In genomic region chr7:143490719-143491306, GRCh38 we compare ENCODE assay signal across 9 cellular contexts. TPM values are rescaled to one million over a fixed set of nuclear protein-coding genes. Genes with fewer than 3 reads are reported as not detected.
A peak's percentile ranks its signal among the peaks of the same experiment; 100 is the strongest.
DNase-seq lines count a peak whose midpoint lies in the region; ATAC-seq and TF ChIP-seq lines count a peak whose summit lies in the region.
"Had no signal": no experiment of that assay in that cellular context is flagged by ENCODE, and none has a peak within 500 bp of the region (broad histone marks: within the 10 kb centered on the region; RNA-seq: fewer than 3 reads in every experiment).

No MANE protein-coding gene starts in this region.

- peaks cover 2% of the 10 kb centered on the region for H3K27me3 Mint-ChIP-seq in activated CD8-positive, alpha-beta T cell treated with anti-CD3 and anti-CD28 coated beads, Interleukin-2, amount 10 ng/mL, durations not matched to agents 7 days and 5 days (ENCODE audit: low read depth)

- no peaks in the 10 kb centered on the region for H3K36me3 Mint-ChIP-seq in activated CD8-positive, alpha-beta T cell treated with anti-CD3 and anti-CD28 coated beads, Interleukin-2, amount 10 ng/mL, durations not matched to agents 7 days and 5 days (ENCODE audit: low read depth)

- ATAC-seq in HG02870 (IDR thresholded peaks at IDR 0.05; ENCODE audit: unreplicated experiment) (peak; percentile 49), GM21526 (IDR thresholded peaks at IDR 0.05; ENCODE audit: low FRiP score, unreplicated experiment) (no peak), GM18498 (IDR thresholded peaks at IDR 0.05; ENCODE audit: unreplicated experiment) (no peak), GM21381 (IDR thresholded peaks at IDR 0.05; ENCODE audit: unreplicated experiment) (no peak)
- ATAC-seq in activated CD8-positive, alpha-beta T cell treated with anti-CD3 and anti-CD28 coated beads, Interleukin-2, amount 10 ng/mL, durations not matched to agents 7 days and 5 days = peak; percentile 52

- TF ChIP-seq CTCF in C4-2B (conservative IDR thresholded peaks at IDR 0.05) = peak; percentile 87
- peak; percentile 25 for TF ChIP-seq CTCF in kidney epithelial cell (IDR thresholded peaks at IDR 0.05; ENCODE audit: insufficient read depth, low read length, poor library complexity, severe bottlenecking)

- no peak overlapping the region for H3K27ac ChIP-seq in C4-2B

- no peaks in the 10 kb centered on the region for H3K27me3 ChIP-seq in kidney epithelial cell (ENCODE audit: control insufficient read depth, insufficient read depth, low read length)

- no peak overlapping the region for H3K4me3 Mint-ChIP-seq in activated CD8-positive, alpha-beta T cell treated with anti-CD3 and anti-CD28 coated beads, Interleukin-2, amount 10 ng/mL, durations not matched to agents 7 days and 5 days

- peak; percentile 28 for DNase-seq in activated CD8-positive, alpha-beta T cell treated with anti-CD3 and anti-CD28 coated beads, Interleukin-2, amount 10 ng/mL, durations not matched to agents 7 days and 5 days
- DNase-seq in kidney epithelial cell (ENCODE audit: low read depth) = no peak
- DNase-seq in NCI-H1105 treated with DMSO at 0.1 percent for 48 hours (lab: John Stamatoyannopoulos, UW) = no peak
- DNase-seq: activated CD4-positive, CD25-positive, alpha-beta regulatory T cell had no signal

- peaks cover 18% of the 10 kb centered on the region for H3K4me1 Mint-ChIP-seq in activated CD8-positive, alpha-beta T cell treated with anti-CD3 and anti-CD28 coated beads, Interleukin-2, amount 10 ng/mL, durations not matched to agents 7 days and 5 days (ENCODE audit: low read depth)

- H3K9me3 Mint-ChIP-seq in activated CD8-positive, alpha-beta T cell treated with anti-CD3 and anti-CD28 coated beads, Interleukin-2, amount 10 ng/mL, durations not matched to agents 7 days and 5 days (ENCODE audit: insufficient read depth) = no peaks in the 10 kb centered on the region

- H3K27ac Mint-ChIP-seq in activated CD8-positive, alpha-beta T cell treated with anti-CD3 and anti-CD28 coated beads, Interleukin-2, amount 10 ng/mL, durations not matched to agents 7 days and 5 days = no peak overlapping the region

- POLR2A ChIA-PET in activated CD8-positive, alpha-beta T cell treated with anti-CD3 and anti-CD28 coated beads, Interleukin-2, amount 10 ng/mL, durations not matched to agents 7 days and 5 days (lab: Charles Lee) = interaction anchor here (0.6 kb wide), 1 partner anchor 1812 kb away, joined by 3 read pairs; no protein-coding TSS in a partner anchor

- no peak overlapping the region for H3K4me3 ChIP-seq in kidney epithelial cell (ENCODE audit: low read depth, low read length)

- CTCF ChIA-PET in activated CD8-positive, alpha-beta T cell treated with anti-CD3 and anti-CD28 coated beads, Interleukin-2, amount 10 ng/mL, durations not matched to agents 7 days and 5 days (lab: Charles Lee) = interaction anchor here (0.6 to 1.8 kb wide), 7 partner anchors 11 to 276 kb away, joined by 3 to 7 read pairs (median 3); no protein-coding TSS in a partner anchor

- no peaks in the 10 kb centered on the region for H3K36me3 ChIP-seq in kidney epithelial cell (ENCODE audit: control insufficient read depth, insufficient read depth, low read length)

RNA-seq across cellular contexts. Expression of gene TAS2R41, which starts 13.1 kb away (rescaled TPM):
- total RNA-seq in activated CD8-positive, alpha-beta T cell treated with anti-CD3 and anti-CD28 coated beads, Interleukin-2, amount 10 ng/mL, durations not matched to agents 7 days and 5 days = not detected
- total RNA-seq in kidney epithelial cell = not detected in 2 replicates

RNA-seq across cellular contexts. Expression of gene TAS2R60, which starts 47.6 kb away (rescaled TPM):
- total RNA-seq in activated CD8-positive, alpha-beta T cell treated with anti-CD3 and anti-CD28 coated beads, Interleukin-2, amount 10 ng/mL, durations not matched to agents 7 days and 5 days = under 1 TPM; 0.26 to 0.29 TPM
- total RNA-seq in kidney epithelial cell = not detected in 2 replicates

Comparison
In these comparisons a context has a peak if more than half of its experiments do, and no peak if none do; other contexts are left out.
1. ATAC-seq: peak in HG02870 (single experiment) and activated CD8-positive, alpha-beta T cell treated with anti-CD3 and anti-CD28 coated beads, Interleukin-2, amount 10 ng/mL, durations not matched to agents 7 days and 5 days (single experiment); none in GM21526 (single experiment), GM18498 (single experiment) and GM21381 (single experiment).